Comparison of ENCODE assay signal across 9 cellular contexts in genomic region chr18:30280861-30281470, GRCh38.
DNase-seq lines count a peak whose midpoint lies in the region; ATAC-seq, FAIRE-seq and TF ChIP-seq lines count a peak whose summit lies in the region.
"Had no signal": no experiment of that assay in that cellular context is flagged by ENCODE, and none has a peak within 500 bp of the region (broad histone marks: within the 10 kb centered on the region; RNA-seq: fewer than 3 reads in every experiment).

No MANE protein-coding gene starts in this region.

- H3K56ac ChIP-seq in IMR-90 (ENCODE audit: extremely low read depth, insufficient read depth, low read length): no peak overlapping the region

- H3K4me2 ChIP-seq in IMR-90 (ENCODE audit: low read depth, low read length): no peak overlapping the region

- no peaks in the 10 kb centered on the region for H3K27me3 Mint-ChIP-seq in stimulated activated memory B cell treated with anti-CD40 and anti-IgM and Interleukin-4, amounts not matched to agents 10 μg/mL and 1 μg/mL and 100 μg/mL, for 72 hours
- H3K27me3 Mint-ChIP-seq: CD4-positive, CD25-positive, alpha-beta regulatory T cell had no signal

- no peak overlapping the region for H3K27ac ChIP-seq in IMR-90 (ENCODE audit: insufficient read depth, low read length)

- WGBS in IMR-90 (ENCODE audit: extremely low coverage in 2 of 2, insufficient read length in 1 of 2), 2 experiments: no CpG with 5 or more reads among the region's 5 CpGs

- TF ChIP-seq POLR2A in IMR-90 (IDR thresholded peaks at IDR 0.05; ENCODE audit: low read depth, low read length): no peak

- H3K36me3 ChIP-seq in IMR-90 (ENCODE audit: control insufficient read depth, insufficient read depth, low read length): no peaks in the 10 kb centered on the region

- no peak overlapping the region for H3K27ac Mint-ChIP-seq in stimulated activated memory B cell treated with anti-CD40 and anti-IgM and Interleukin-4, amounts not matched to agents 10 μg/mL and 1 μg/mL and 100 μg/mL, for 72 hours
- H3K27ac Mint-ChIP-seq: CD4-positive, CD25-positive, alpha-beta regulatory T cell had no signal

- CTCF ChIA-PET in IMR-90 (lab: Yijun Ruan, JAX): interaction anchor here (0.5 to 1.4 kb wide), 9 partner anchors 8 to 1090 kb away, joined by 3 to 6 read pairs (median 3); no protein-coding TSS in a partner anchor

- H3K4me3 Mint-ChIP-seq in stimulated activated memory B cell treated with anti-CD40 and anti-IgM and Interleukin-4, amounts not matched to agents 10 μg/mL and 1 μg/mL and 100 μg/mL, for 72 hours: no peak overlapping the region
- H3K4me3 Mint-ChIP-seq: CD4-positive, CD25-positive, alpha-beta regulatory T cell had no signal

- no peaks in the 10 kb centered on the region for H3K27me3 ChIP-seq in IMR-90 (ENCODE audit: control insufficient read depth, insufficient read depth, low read length)

- no peaks in the 10 kb centered on the region for H3K79me1 ChIP-seq in IMR-90 (ENCODE audit: low read depth in 1 of 2, low read length in 2 of 2)

- intact Hi-C loops in IMR-90 (cut with micrococcal nuclease): loop anchor here (1.0 to 5.0 kb wide), 4 partner anchors 388 to 1319 kb away; no protein-coding TSS in a partner anchor

- H2AFZ ChIP-seq in IMR-90 (replicated peaks; ENCODE audit: low read length, poor library complexity): no peak overlapping the region

- peak; percentile 65 for TF ChIP-seq RAD21 in IMR-90 (IDR thresholded peaks at IDR 0.05; ENCODE audit: low read length)

- H2AK5ac ChIP-seq in IMR-90 (ENCODE audit: low read depth, low read length): no peak overlapping the region

- H3K14ac ChIP-seq in IMR-90 (replicated peaks; ENCODE audit: low read depth, low read length): no peak overlapping the region

- H2BK20ac ChIP-seq in IMR-90 (ENCODE audit: low read depth, low read length): no peak overlapping the region

- H2BK120ac ChIP-seq in IMR-90 (ENCODE audit: low read depth, low read length): no peak overlapping the region

- H3K9ac ChIP-seq in IMR-90 (ENCODE audit: low read depth, low read length): no peak overlapping the region

- dilution Hi-C loops in IMR-90 (cut with HindIII; ENCODE audit: low sequenced_read_pairs, unreplicated experiment): no loop called here

- H3K4me3 ChIP-seq in IMR-90 (ENCODE audit: insufficient read depth, low read depth, low read length) (no peak overlapping the region), retinal pigment epithelial cell (ENCODE audit: low read length) (no peak overlapping the region)

- no peak overlapping the region for H2BK5ac ChIP-seq in IMR-90 (ENCODE audit: low read depth, low read length, poor library complexity, severe bottlenecking)

- no peak overlapping the region for H2AK9ac ChIP-seq in IMR-90 (replicated peaks; ENCODE audit: low read depth, low read length, poor library complexity)

- no TSS peak for BruUV-seq in IMR-90 (replicated peaks; lab: Mats Ljungman, UMichigan)

- TF ChIP-seq CTCF in IMR-90 (conservative IDR thresholded peaks at IDR 0.05; ENCODE audit: low read depth, low read length) (peak; percentile 70), retinal pigment epithelial cell (conservative IDR thresholded peaks at IDR 0.05; ENCODE audit: low read depth, low read length) (peak; percentile 71)

- no peaks in the 10 kb centered on the region for H4K20me1 ChIP-seq in IMR-90 (ENCODE audit: insufficient read depth, low read length)

- no peak overlapping the region for H4K8ac ChIP-seq in IMR-90 (ENCODE audit: low read depth in 2 of 2, low read length in 2 of 2)

- no peaks in the 10 kb centered on the region for H3K4me1 Mint-ChIP-seq in stimulated activated memory B cell treated with anti-CD40 and anti-IgM and Interleukin-4, amounts not matched to agents 10 μg/mL and 1 μg/mL and 100 μg/mL, for 72 hours
- H3K4me1 Mint-ChIP-seq: CD4-positive, CD25-positive, alpha-beta regulatory T cell had no signal

- H3K18ac ChIP-seq in IMR-90 (ENCODE audit: low read depth, low read length): no peak overlapping the region

- FAIRE-seq in RCC 7860 (lab: Jason Lieb, UNC): peak; percentile 16

- ATAC-seq in IMR-90 (ENCODE audit: low read depth): peak; percentile 75
- ATAC-seq in stimulated activated memory B cell treated with anti-CD40 and anti-IgM and Interleukin-4, amounts not matched to agents 10 μg/mL and 1 μg/mL and 100 μg/mL, for 72 hours: no peak

- H2BK15ac ChIP-seq in IMR-90 (ENCODE audit: low read depth, low read length): no peak overlapping the region

- no peaks in the 10 kb centered on the region for H3K4me1 ChIP-seq in IMR-90 (ENCODE audit: control insufficient read depth, insufficient read depth, low read length)

- peak; percentile 8 for DNase-seq in NCI-H1436 (lab: John Stamatoyannopoulos, UW)
- no peak for DNase-seq in NCI-H1436 treated with DMSO at 0.1 percent for 48 hours (lab: John Stamatoyannopoulos, UW)
- DNase-seq in IMR-90: peak; percentile 59
- peak; percentile 19 for DNase-seq in RCC 7860 (ENCODE audit: low spot score)
- peak; percentile 33 for DNase-seq in fibroblast of gingiva (ENCODE audit: low read depth)
- DNase-seq in retinal pigment epithelial cell (ENCODE audit: low read depth): peak; percentile 21
- no peak for DNase-seq in GF-D8 (lab: John Stamatoyannopoulos, UW)

- H3K9me1 ChIP-seq in IMR-90 (ENCODE audit: insufficient read depth, low read length): no peaks in the 10 kb centered on the region

- in situ Hi-C loops in IMR-90 (cut with MboI; ENCODE audit: low sequenced_read_pairs): no loop called here

- no peaks in the 10 kb centered on the region for H3K36me3 Mint-ChIP-seq in stimulated activated memory B cell treated with anti-CD40 and anti-IgM and Interleukin-4, amounts not matched to agents 10 μg/mL and 1 μg/mL and 100 μg/mL, for 72 hours
- H3K36me3 Mint-ChIP-seq: CD4-positive, CD25-positive, alpha-beta regulatory T cell had no signal

- H4K5ac ChIP-seq in IMR-90 (ENCODE audit: low read depth, low read length): no peak overlapping the region

- H4K91ac ChIP-seq in IMR-90 (ENCODE audit: insufficient read depth, low read depth, low read length): no peak overlapping the region

- POLR2A ChIA-PET in IMR-90 (lab: Charles Lee; ENCODE audit: unreplicated experiment): interaction anchor here (0.5 kb wide), 1 partner anchor 1601 kb away, joined by 5 read pairs; no protein-coding TSS in a partner anchor

- no peak overlapping the region for H3K23ac ChIP-seq in IMR-90 (ENCODE audit: low read depth, low read length)

- H3K9me3 Mint-ChIP-seq in stimulated activated memory B cell treated with anti-CD40 and anti-IgM and Interleukin-4, amounts not matched to agents 10 μg/mL and 1 μg/mL and 100 μg/mL, for 72 hours: no peaks in the 10 kb centered on the region

- no peak overlapping the region for H3K4ac ChIP-seq in IMR-90 (ENCODE audit: low read depth, low read length)

- no peaks in the 10 kb centered on the region for H3K9me3 ChIP-seq in IMR-90 (ENCODE audit: control insufficient read depth, insufficient read depth, low read length)

TF ChIP-seq in IMR-90, 13 proteins besides CTCF, POLR2A, EP300 and RAD21:
- no peak for TF ChIP-seq ELK1 (IDR thresholded peaks at IDR 0.05; ENCODE audit: borderline replicate concordance, low read depth, low read length)
- no peak for TF ChIP-seq MXI1 (IDR thresholded peaks at IDR 0.05; ENCODE audit: borderline replicate concordance, low read depth, low read length)
- TF ChIP-seq NFE2L2 (IDR thresholded peaks at IDR 0.05; ENCODE audit: low read depth, low read length): no peak
- no peak for TF ChIP-seq CHD1 (IDR thresholded peaks at IDR 0.05; ENCODE audit: low read depth, low read length)
- no peak for TF ChIP-seq CEBPB (IDR thresholded peaks at IDR 0.05; ENCODE audit: low read depth, low read length)
- peak; percentile 57 for TF ChIP-seq SMC3 (IDR thresholded peaks at IDR 0.05; ENCODE audit: low read depth, low read length)

Comparison
In these comparisons a context has a peak if more than half of its experiments do, and no peak if none do; other contexts are left out.
1. DNase-seq: peak in NCI-H1436 (single experiment), IMR-90 (single experiment), RCC 7860 (single experiment), fibroblast of gingiva (single experiment) and retinal pigment epithelial cell (single experiment); none in NCI-H1436 treated with DMSO at 0.1 percent for 48 hours (single experiment) and GF-D8 (single experiment).